Comparison of ENCODE assay signal across 8 cellular contexts in genomic region chr18:47929681-47930085, GRCh38. TPM values are rescaled to one million over a fixed set of nuclear protein-coding genes. Genes with fewer than 3 reads are reported as not detected.
A peak's percentile ranks its signal among the peaks of the same experiment; 100 is the strongest.
DNase-seq lines count a peak whose midpoint lies in the region; ATAC-seq and TF ChIP-seq lines count a peak whose summit lies in the region.

No MANE protein-coding gene starts in this region.

- DNase-seq in SK-N-SH (no peak), dorsolateral prefrontal cortex (no peak), mucosa of descending colon (peak in 1 of 3 donors; percentile 38)

- intact Hi-C loops in dorsolateral prefrontal cortex (cut with DNase I) (loop anchor here (5.0 to 10.0 kb wide), 5 partner anchors 57 to 483 kb away; no protein-coding TSS in a partner anchor), mucosa of descending colon (cut with DNase I, micrococcal nuclease) (no loop called here)

- ATAC-seq in SK-N-SH treated with all-trans-retinoic acid at 6 μM for 48 hours (no peak), mucosa of descending colon (peak; percentile 4), HG03442 (IDR thresholded peaks at IDR 0.05; ENCODE audit: unreplicated experiment) (no peak), HG02588 (IDR thresholded peaks at IDR 0.05; ENCODE audit: unreplicated experiment) (no peak), GM19324 (IDR thresholded peaks at IDR 0.05; ENCODE audit: low FRiP score, unreplicated experiment) (no peak)

- H4K20me1 ChIP-seq in SK-N-SH (ENCODE audit: insufficient read depth) = peaks cover 44% of the 10 kb centered on the region
- H4K20me1 ChIP-seq in OCI-LY1 (ENCODE audit: insufficient read depth, low read length) = no peaks in the 10 kb centered on the region

- no peak for TF ChIP-seq CTCF in SK-N-SH (IDR thresholded peaks at IDR 0.05)
- TF ChIP-seq CTCF in OCI-LY1 (IDR thresholded peaks at IDR 0.05; ENCODE audit: low read length) = no peak
- TF ChIP-seq CTCF in dorsolateral prefrontal cortex (IDR thresholded peaks at IDR 0.05 in 54 of 56, conservative IDR thresholded peaks at IDR 0.05 in 2 of 56; ENCODE audit: low read depth in 1 of 56, partially characterized antibody in 56 of 56) = no peak
- TF ChIP-seq CTCF in mucosa of descending colon (IDR thresholded peaks at IDR 0.05) = no peak

- POLR2A ChIA-PET in SK-N-SH (lab: Yijun Ruan, JAX) = interaction anchor here (1.5 to 2.0 kb wide), 2 partner anchors 78 to 101 kb away, joined by 3 to 5 read pairs; no protein-coding TSS in a partner anchor

- CTCF ChIA-PET in SK-N-SH (lab: Yijun Ruan, JAX) = interaction anchor here (0.9 to 1.3 kb wide), 3 partner anchors 68 to 94 kb away, joined by 3 to 4 read pairs (median 3); no protein-coding TSS in a partner anchor

- peak overlapping the region; percentile 69 for H3K4me2 ChIP-seq in SK-N-SH
- peak overlapping the region; percentile 98 for H3K4me2 ChIP-seq in OCI-LY1 (ENCODE audit: low read length)

- no peak for TF ChIP-seq EP300 in SK-N-SH (IDR thresholded peaks at IDR 0.05; ENCODE audit: borderline replicate concordance in 1 of 2, low read depth in 1 of 2, low read length in 1 of 2)

- H3K79me2 ChIP-seq in SK-N-SH (ENCODE audit: insufficient read depth) = peaks cover 56% of the 10 kb centered on the region
- peaks cover 54% of the 10 kb centered on the region for H3K79me2 ChIP-seq in OCI-LY1 (ENCODE audit: insufficient read depth, low read length)

- no peaks in the 10 kb centered on the region for H3K9me3 ChIP-seq in SK-N-SH
- no peaks in the 10 kb centered on the region for H3K9me3 ChIP-seq in OCI-LY1 (ENCODE audit: low read length)
- H3K9me3 ChIP-seq in mucosa of descending colon = no peaks in the 10 kb centered on the region

- H3K4me3 ChIP-seq in SK-N-SH (ENCODE audit: low read depth in 2 of 2, low read length in 1 of 2) (peak overlapping the region; percentile 81 to 89), OCI-LY1 (ENCODE audit: low read depth, low read length, poor library complexity, severe bottlenecking) (peak overlapping the region; percentile 97), dorsolateral prefrontal cortex (peak overlapping the region; percentile 44 to 97 (median 86)), mucosa of descending colon (peak overlapping the region; percentile 70)

- WGBS in SK-N-SH (ENCODE audit: low lambda C conversion rate) = 0% methylated on average over 10 of the region's 10 CpGs

- H3K27ac ChIP-seq in SK-N-SH (ENCODE audit: low read depth in 2 of 2, low read length in 1 of 2) = peak overlapping the region; percentile 86 to 97
- peak overlapping the region; percentile 86 for H3K27ac ChIP-seq in OCI-LY1 (ENCODE audit: low read depth, low read length, poor library complexity, severe bottlenecking)
- peak overlapping the region in 56 of 59 donors; percentile 54 to 98 (median 91) for H3K27ac ChIP-seq in dorsolateral prefrontal cortex

- no peaks in the 10 kb centered on the region for H3K27me3 ChIP-seq in SK-N-SH (ENCODE audit: insufficient read depth)
- no peaks in the 10 kb centered on the region for H3K27me3 ChIP-seq in OCI-LY1 (ENCODE audit: insufficient read depth, low read length)
- H3K27me3 ChIP-seq in dorsolateral prefrontal cortex = no peaks in the 10 kb centered on the region

- no peak for TF ChIP-seq RAD21 in SK-N-SH (IDR thresholded peaks at IDR 0.05; ENCODE audit: low read length)

- H2AFZ ChIP-seq in SK-N-SH (ENCODE audit: low read depth) = peak overlapping the region; percentile 81; the same call in 1 of the 2 replicates
- H2AFZ ChIP-seq in OCI-LY1 (ENCODE audit: low read length) = no peak overlapping the region; the same call in 1 of the 2 replicates

- H3K4me1 ChIP-seq in SK-N-SH (ENCODE audit: control insufficient read depth in 1 of 2, insufficient read depth in 2 of 2, low read depth in 1 of 2, low read length in 1 of 2) (peaks cover 4 to 24% of the 10 kb centered on the region in 2 experiments; a peak in 2 of 4 replicates), OCI-LY1 (ENCODE audit: insufficient read depth, low read length, severe bottlenecking) (peaks cover 52% of the 10 kb centered on the region), mucosa of descending colon (ENCODE audit: low read depth) (peaks cover 20% of the 10 kb centered on the region)

- H3K36me3 ChIP-seq in SK-N-SH (replicated peaks in 1 of 2; ENCODE audit: control insufficient read depth in 1 of 2, insufficient read depth in 2 of 2, low read length in 1 of 2) (no peaks in the 10 kb centered on the region), OCI-LY1 (ENCODE audit: insufficient read depth, low read length) (no peaks in the 10 kb centered on the region), mucosa of descending colon (ENCODE audit: low read depth) (no peaks in the 10 kb centered on the region)

- H3K9me2 ChIP-seq in SK-N-SH = no peaks in the 10 kb centered on the region
- H3K9me2 ChIP-seq in OCI-LY1 (ENCODE audit: low read depth, low read length) = no peaks in the 10 kb centered on the region

- H3F3A ChIP-seq in SK-N-SH (replicated peaks; ENCODE audit: insufficient read depth) (peaks cover 3% of the 10 kb centered on the region), OCI-LY1 (ENCODE audit: insufficient read depth, low read length) (no peaks in the 10 kb centered on the region)

- H3K9ac ChIP-seq in SK-N-SH (peak overlapping the region; percentile 90), OCI-LY1 (ENCODE audit: low read length) (peak overlapping the region; percentile 97)

TF ChIP-seq in SK-N-SH, 30 proteins besides CTCF, POLR2A, EP300 and RAD21:
- TF ChIP-seq GABPA (IDR thresholded peaks at IDR 0.05; ENCODE audit: low read depth) (no peak), ZBTB33 (IDR thresholded peaks at IDR 0.05; ENCODE audit: borderline replicate concordance, low read depth) (no peak), RXRA (IDR thresholded peaks at IDR 0.05; ENCODE audit: borderline replicate concordance, low read depth) (no peak), ELF1 (IDR thresholded peaks at IDR 0.05) (no peak), FOXM1 (IDR thresholded peaks at IDR 0.05; ENCODE audit: low read depth) (no peak), MXI1 (IDR thresholded peaks at IDR 0.05; ENCODE audit: low read depth, low read length) (0 out of 2 replicates have a peak, but pooled peaks have one; percentile 24)

TF ChIP-seq in SK-N-SH treated with all-trans-retinoic acid at 6 μM for 48 hours, 23 proteins besides CTCF, POLR2A, EP300 and RAD21:
- TF ChIP-seq ESRRG (CRISPR knock-in tag; IDR thresholded peaks at IDR 0.05) (no peak), ZNF70 (CRISPR knock-in tag; IDR thresholded peaks at IDR 0.05) (no peak), TOX (CRISPR knock-in tag; IDR thresholded peaks at IDR 0.05; ENCODE audit: borderline replicate concordance) (no peak), ZNF8 (CRISPR knock-in tag; IDR thresholded peaks at IDR 0.05) (no peak), ZC3H10 (CRISPR knock-in tag; IDR thresholded peaks at IDR 0.05) (no peak), ZFP30 (CRISPR knock-in tag; IDR thresholded peaks at IDR 0.05) (no peak), ZNF565 (CRISPR knock-in tag; conservative IDR thresholded peaks at IDR 0.05; ENCODE audit: low read depth) (no peak), ISL1 (CRISPR knock-in tag; IDR thresholded peaks at IDR 0.05) (no peak), SNAI2 (CRISPR knock-in tag; IDR thresholded peaks at IDR 0.05) (no peak)

RNA-seq across cellular contexts. Expression of gene SMAD2, which starts 0.8 kb away (rescaled TPM):
- 36.3 and 45.1 TPM in 2 replicates for polyA plus RNA-seq in SK-N-SH (2012; rRNA removed)
- polyA plus RNA-seq in SK-N-SH (2012; cell fraction: cytosol; rRNA removed) = 55.8 and 59.9 TPM in 2 replicates
- polyA plus RNA-seq in SK-N-SH (2012; cell fraction: nucleus; rRNA removed) = 11.6 and 25.2 TPM in 2 replicates
- total RNA-seq in dorsolateral prefrontal cortex (100 to 1,000 TPM in 65 of 120 experiments, 10 to 100 TPM in 55; 79.4 to 130 (median 101) TPM), mucosa of descending colon (100 to 1,000 TPM; 115 to 158 (median 123) TPM)

Comparison
In these comparisons a context has a peak if more than half of its experiments do, and no peak if none do; other contexts are left out.
1. intact Hi-C loops: an anchor here in dorsolateral prefrontal cortex (5.0 to 10.0 kb wide); none called in mucosa of descending colon.